23 cellular contexts compared by ENCODE assay signal in genomic region chrX:17707731-17708130, GRCh38.
"Had no signal": no experiment of that assay in that cellular context is flagged by ENCODE, and none has a peak within 500 bp of the region (broad histone marks: within the 10 kb centered on the region; RNA-seq: fewer than 3 reads in every experiment).

No MANE protein-coding gene starts in this region.

- DNase-seq: islet precursor cell; left ventricle myocardium inferior; midbrain; mucosa of descending colon; naive thymus-derived CD4-positive, alpha-beta T cell; ovary; stimulated activated CD4-positive, alpha-beta T cell treated with anti-CD3 and anti-CD28 coated beads, Interleukin-12 subunit alpha, Interleukin-12 subunit beta, amount 100 ng/mL, for 4 hours; stimulated activated CD4-positive, alpha-beta T cell treated with anti-CD3 and anti-CD28 coated beads, Interleukin-15, amount 100 ng/mL, for 24 hours; stimulated activated CD4-positive, alpha-beta T cell treated with anti-CD3 and anti-CD28 coated beads, Interleukin-2, amount 100 ng/mL, for 24 hours; stimulated activated CD4-positive, alpha-beta T cell treated with anti-CD3 and anti-CD28 coated beads, Interleukin-4, amount 100 ng/mL, for 1 hour; stimulated activated naive B cell treated with anti-CD40 and anti-IgM and Interleukin-4, amounts not matched to agents 10 μg/mL and 1 μg/mL and 100 μg/mL, for 72 hours; stimulated activated naive CD8-positive, alpha-beta T cell treated with anti-CD3 and anti-CD28 coated beads, Interleukin-15, Interleukin-2, amounts not matched to agents 100 U/mL and 50 U/mL, for 24 hours; stomach; testis; thyroid gland; transverse colon; upper lobe of left lung had no signal

- H3K36me3 ChIP-seq: left ventricle myocardium inferior, ovary, right atrium auricular region, stomach, thyroid gland, transverse colon, upper lobe of left lung, vagina had no signal

- H3K4me3 ChIP-seq: left ventricle myocardium inferior, lung, mucosa of descending colon, ovary, right atrium auricular region, skin epidermis, stomach, testis, thyroid gland, transverse colon, upper lobe of left lung, vagina had no signal

- H3K27ac ChIP-seq: left ventricle myocardium inferior, ovary, right atrium auricular region, skin epidermis, stomach, testis, thyroid gland, transverse colon, upper lobe of left lung, vagina had no signal

- ATAC-seq: mucosa of descending colon; naive thymus-derived CD4-positive, alpha-beta T cell; natural killer cell treated with Interleukin-12 subunit alpha and Interleukin-12 subunit beta and Interleukin-15 and Interleukin-18, amount 100 ng/mL, for 72 hours; sciatic nerve; stimulated activated naive B cell treated with anti-CD40 and anti-IgM and Interleukin-4, amounts not matched to agents 10 μg/mL and 1 μg/mL and 100 μg/mL, for 72 hours; stimulated activated naive CD8-positive, alpha-beta T cell treated with anti-CD3 and anti-CD28 coated beads, Interleukin-15, Interleukin-2, amounts not matched to agents 100 U/mL and 50 U/mL, for 24 hours had no signal

- H3K27me3 ChIP-seq: ovary, right atrium auricular region, stomach, testis, thyroid gland, transverse colon, upper lobe of left lung, vagina had no signal

- H3K4me1 ChIP-seq: left ventricle myocardium inferior, right atrium auricular region, stomach, testis, thyroid gland, transverse colon, upper lobe of left lung, vagina had no signal

- H3K9me3 ChIP-seq: left ventricle myocardium inferior, mucosa of descending colon, ovary, right atrium auricular region, stomach, testis, thyroid gland, transverse colon, upper lobe of left lung, vagina had no signal
